In the genomic region with DNA sequence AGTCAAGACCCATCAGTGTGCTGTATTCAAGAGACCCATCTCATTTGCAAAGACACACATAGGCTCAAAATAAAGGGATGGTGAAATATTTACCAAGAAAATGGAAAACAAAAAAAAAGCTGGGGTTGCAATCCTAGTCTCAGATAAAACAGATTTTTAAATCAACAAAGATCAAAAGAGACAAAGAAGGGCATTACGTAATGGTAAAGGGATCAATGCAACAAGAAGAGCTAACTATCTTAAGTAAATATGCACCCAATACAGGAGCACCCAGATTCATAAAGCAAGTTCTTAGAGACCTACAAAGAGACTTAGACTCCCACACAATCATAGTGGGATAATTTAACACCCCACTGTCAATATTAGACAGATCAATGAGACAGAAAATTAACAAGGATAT, we compare ENCODE assay signal across 1 cellular context.
TF ChIP-seq lines count a peak whose summit lies in the region.
"Not testable (repeated sequence)": the region's sequence is repeated elsewhere in the genome, so short reads cannot be mapped to it uniquely, and the experiment has no call there.

No MANE protein-coding gene starts in this region.

TF ChIP-seq in HepG2, 621 proteins besides CTCF, POLR2A, EP300 and RAD21 (continued from another document):
- TF ChIP-seq HDAC2 (CRISPR knock-in tag; IDR thresholded peaks at IDR 0.05) (0 out of 2 replicates have a peak, but pooled peaks have one; percentile 60), RXRB (CRISPR knock-in tag; IDR thresholded peaks at IDR 0.05; ENCODE audit: borderline replicate concordance) (peak; percentile 46; the same call in 1 of the 2 replicates), SOX13 (IDR thresholded peaks at IDR 0.05) (peak; percentile 64; the same call in 1 of the 2 replicates), SOX13 (CRISPR knock-in tag; conservative IDR thresholded peaks at IDR 0.05 in 1 of 2, IDR thresholded peaks at IDR 0.05 in 1 of 2) (peak in 1 of 2 experiments; percentile 95; a peak in 2 of 4 replicates), GATAD2A (CRISPR knock-in tag; IDR thresholded peaks at IDR 0.05) (peak; percentile 91), KLF6 (CRISPR knock-in tag; IDR thresholded peaks at IDR 0.05) (0 out of 2 replicates have a peak, but pooled peaks have one; percentile 39), HNF1A (IDR thresholded peaks at IDR 0.05; ENCODE audit: low read depth) (peak; percentile 51; the same call in 1 of the 2 replicates), POGZ (CRISPR knock-in tag; IDR thresholded peaks at IDR 0.05) (peak; percentile 87), ZNF816 (CRISPR knock-in tag; IDR thresholded peaks at IDR 0.05; ENCODE audit: borderline replicate concordance) (peak; percentile 68; the same call in 1 of the 2 replicates), THAP11 (CRISPR knock-in tag; IDR thresholded peaks at IDR 0.05) (peak; percentile 52; the same call in 1 of the 2 replicates), ZBTB10 (CRISPR knock-in tag; IDR thresholded peaks at IDR 0.05; ENCODE audit: borderline replicate concordance) (peak; percentile 69; the same call in 1 of the 2 replicates), FOXJ3 (CRISPR knock-in tag; IDR thresholded peaks at IDR 0.05; ENCODE audit: borderline replicate concordance) (peak; percentile 90; the same call in 1 of the 2 replicates)
- not testable (repeated sequence) for TF ChIP-seq HNF1A (CRISPR knock-in tag; IDR thresholded peaks at IDR 0.05; ENCODE audit: borderline replicate concordance)
- TF ChIP-seq, protein P1, sequence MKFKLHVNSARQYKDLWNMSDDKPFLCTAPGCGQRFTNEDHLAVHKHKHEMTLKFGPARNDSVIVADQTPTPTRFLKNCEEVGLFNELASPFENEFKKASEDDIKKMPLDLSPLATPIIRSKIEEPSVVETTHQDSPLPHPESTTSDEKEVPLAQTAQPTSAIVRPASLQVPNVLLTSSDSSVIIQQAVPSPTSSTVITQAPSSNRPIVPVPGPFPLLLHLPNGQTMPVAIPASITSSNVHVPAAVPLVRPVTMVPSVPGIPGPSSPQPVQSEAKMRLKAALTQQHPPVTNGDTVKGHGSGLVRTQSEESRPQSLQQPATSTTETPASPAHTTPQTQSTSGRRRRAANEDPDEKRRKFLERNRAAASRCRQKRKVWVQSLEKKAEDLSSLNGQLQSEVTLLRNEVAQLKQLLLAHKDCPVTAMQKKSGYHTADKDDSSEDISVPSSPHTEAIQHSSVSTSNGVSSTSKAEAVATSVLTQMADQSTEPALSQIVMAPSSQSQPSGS (CRISPR knock-in tag; IDR thresholded peaks at IDR 0.05) = 0 out of 2 replicates have a peak, but pooled peaks have one; percentile 36
